In genomic region chr18:22342625-22343024, GRCh38 we compare ENCODE assay signal across 12 cellular contexts.
DNase-seq lines count a peak whose midpoint lies in the region; ATAC-seq and TF ChIP-seq lines count a peak whose summit lies in the region.
"Had no signal": no experiment of that assay in that cellular context is flagged by ENCODE, and none has a peak within 500 bp of the region (broad histone marks: within the 10 kb centered on the region; RNA-seq: fewer than 3 reads in every experiment).

No MANE protein-coding gene starts in this region.

- peaks cover 7% of the 10 kb centered on the region for H3K79me2 ChIP-seq in hepatocyte

- no peak overlapping the region for H3K4me3 ChIP-seq in hepatocyte
- no peak overlapping the region for H3K4me3 ChIP-seq in endodermal cell (ENCODE audit: low read length)

- no peaks in the 10 kb centered on the region for H3K27me3 ChIP-seq in hepatocyte
- H3K27me3 ChIP-seq in endodermal cell (ENCODE audit: control insufficient read depth, insufficient read depth, low read length, poor library complexity, severe bottlenecking): peaks cover 12% of the 10 kb centered on the region

- no peak overlapping the region for H3K27ac ChIP-seq in hepatocyte
- no peak overlapping the region for H3K27ac ChIP-seq in endodermal cell (ENCODE audit: low read depth, low read length)

- no peaks in the 10 kb centered on the region for H3K36me3 Mint-ChIP-seq in activated CD8-positive, alpha-beta T cell treated with anti-CD3 and anti-CD28 coated beads, Interleukin-2, amount 10 ng/mL, durations not matched to agents 7 days and 5 days (ENCODE audit: low read depth)
- no peaks in the 10 kb centered on the region for H3K36me3 Mint-ChIP-seq in endodermal cell (ENCODE audit: low read depth)
- H3K36me3 Mint-ChIP-seq: naive B cell had no signal

- peaks cover 12% of the 10 kb centered on the region for H3K27me3 Mint-ChIP-seq in activated CD8-positive, alpha-beta T cell treated with anti-CD3 and anti-CD28 coated beads, Interleukin-2, amount 10 ng/mL, durations not matched to agents 7 days and 5 days (ENCODE audit: low read depth)
- H3K27me3 Mint-ChIP-seq in endodermal cell (ENCODE audit: insufficient read depth): peaks cover 58% of the 10 kb centered on the region

- DNase-seq in A172 (ENCODE audit: low spot score) (peak; percentile 95), EL (peak; percentile 82), hepatocyte (ENCODE audit: low spot score) (peak; percentile 52), endodermal cell (no peak)
- no peak for DNase-seq in activated CD8-positive, alpha-beta T cell treated with anti-CD3 and anti-CD28 coated beads, Interleukin-2, amount 10 ng/mL, durations not matched to agents 7 days and 5 days
- DNase-seq: activated CD4-positive, alpha-beta T cell treated with anti-CD3 and anti-CD28 coated beads, Interleukin-2, amount 50 U/mL, for 4 hours; DND-41; naive B cell; NCI-H2227 treated with DMSO at 0.1 percent for 48 hours had no signal

- H4K20me1 ChIP-seq in hepatocyte (ENCODE audit: insufficient read depth, poor library complexity, severe bottlenecking): no peaks in the 10 kb centered on the region

- peak; percentile 10 for ATAC-seq in activated CD8-positive, alpha-beta T cell treated with anti-CD3 and anti-CD28 coated beads, Interleukin-2, amount 10 ng/mL, durations not matched to agents 7 days and 5 days
- ATAC-seq in GM21717 (IDR thresholded peaks at IDR 0.05; ENCODE audit: unreplicated experiment) (no peak), HG03354 (IDR thresholded peaks at IDR 0.05; ENCODE audit: poor library complexity, severe bottlenecking, unreplicated experiment) (no peak), GM21367 (IDR thresholded peaks at IDR 0.05; ENCODE audit: unreplicated experiment) (no peak)

- peaks cover 42% of the 10 kb centered on the region for H3K4me1 ChIP-seq in hepatocyte (ENCODE audit: insufficient read depth)
- no peaks in the 10 kb centered on the region for H3K4me1 ChIP-seq in endodermal cell (ENCODE audit: control insufficient read depth, insufficient read depth, low read length)

- no peaks in the 10 kb centered on the region for H3K9me3 Mint-ChIP-seq in activated CD8-positive, alpha-beta T cell treated with anti-CD3 and anti-CD28 coated beads, Interleukin-2, amount 10 ng/mL, durations not matched to agents 7 days and 5 days (ENCODE audit: insufficient read depth)
- H3K9me3 Mint-ChIP-seq in endodermal cell: no peaks in the 10 kb centered on the region

- peaks cover 61% of the 10 kb centered on the region for H3K4me1 Mint-ChIP-seq in activated CD8-positive, alpha-beta T cell treated with anti-CD3 and anti-CD28 coated beads, Interleukin-2, amount 10 ng/mL, durations not matched to agents 7 days and 5 days (ENCODE audit: low read depth)
- peaks cover 38% of the 10 kb centered on the region for H3K4me1 Mint-ChIP-seq in endodermal cell
- H3K4me1 Mint-ChIP-seq: naive B cell had no signal

- no peak for TF ChIP-seq CTCF in hepatocyte (IDR thresholded peaks at IDR 0.05; ENCODE audit: poor library complexity)
- TF ChIP-seq CTCF in endodermal cell (conservative IDR thresholded peaks at IDR 0.05): no peak

- POLR2A ChIA-PET in activated CD8-positive, alpha-beta T cell treated with anti-CD3 and anti-CD28 coated beads, Interleukin-2, amount 10 ng/mL, durations not matched to agents 7 days and 5 days (lab: Charles Lee): interaction anchor here (1.4 to 1.5 kb wide), 2 partner anchors 60 to 742 kb away, joined by 4 read pairs; partner anchors contain the start of gene ESCO1

- no peaks in the 10 kb centered on the region for H3K9me2 ChIP-seq in hepatocyte (replicated peaks; ENCODE audit: insufficient read depth)

- H3K36me3 ChIP-seq in hepatocyte (replicated peaks; ENCODE audit: insufficient read depth, low read depth) (no peaks in the 10 kb centered on the region), endodermal cell (ENCODE audit: control insufficient read depth, insufficient read depth, low read length) (no peaks in the 10 kb centered on the region)

- CTCF ChIA-PET in activated CD8-positive, alpha-beta T cell treated with anti-CD3 and anti-CD28 coated beads, Interleukin-2, amount 10 ng/mL, durations not matched to agents 7 days and 5 days (lab: Charles Lee): no interaction called here

- no peak overlapping the region for H3K4me2 ChIP-seq in hepatocyte

- WGBS in hepatocyte (ENCODE audit: low lambda C conversion rate, missing lambda C conversion rate): 59% methylated on average over 4 of the region's 4 CpGs
- 97 to 100% methylated on average over 2 to 4 of the region's 4 CpGs for WGBS in endodermal cell (ENCODE audit: insufficient coverage in 1 of 2, insufficient read length in 1 of 2), 2 experiments

- no peaks in the 10 kb centered on the region for H3K9me3 ChIP-seq in hepatocyte (ENCODE audit: low read depth)
- H3K9me3 ChIP-seq in endodermal cell (ENCODE audit: control insufficient read depth, low read length): no peaks in the 10 kb centered on the region

- H3K4me3 Mint-ChIP-seq in activated CD8-positive, alpha-beta T cell treated with anti-CD3 and anti-CD28 coated beads, Interleukin-2, amount 10 ng/mL, durations not matched to agents 7 days and 5 days: peak overlapping the region; percentile 3
- no peak overlapping the region for H3K4me3 Mint-ChIP-seq in endodermal cell
- H3K4me3 Mint-ChIP-seq: naive B cell had no signal

- no peak overlapping the region for H3K9ac ChIP-seq in endodermal cell (ENCODE audit: extremely low read depth, low read length, poor library complexity, severe bottlenecking)

- no peak overlapping the region for H2AFZ ChIP-seq in hepatocyte

- peak overlapping the region; percentile 88 for H3K27ac Mint-ChIP-seq in activated CD8-positive, alpha-beta T cell treated with anti-CD3 and anti-CD28 coated beads, Interleukin-2, amount 10 ng/mL, durations not matched to agents 7 days and 5 days
- H3K27ac Mint-ChIP-seq in endodermal cell: no peak overlapping the region
- H3K27ac Mint-ChIP-seq: naive B cell had no signal

Comparison
In these comparisons a context has a peak if more than half of its experiments do, and no peak if none do; other contexts are left out.
1. DNase-seq: peak in A172 (single experiment), EL (single experiment) and hepatocyte (single experiment); none in activated CD8-positive, alpha-beta T cell treated with anti-CD3 and anti-CD28 coated beads, Interleukin-2, amount 10 ng/mL, durations not matched to agents 7 days and 5 days (single experiment) and endodermal cell (single experiment).